25 cellular contexts compared by ENCODE assay signal in the genomic region with DNA sequence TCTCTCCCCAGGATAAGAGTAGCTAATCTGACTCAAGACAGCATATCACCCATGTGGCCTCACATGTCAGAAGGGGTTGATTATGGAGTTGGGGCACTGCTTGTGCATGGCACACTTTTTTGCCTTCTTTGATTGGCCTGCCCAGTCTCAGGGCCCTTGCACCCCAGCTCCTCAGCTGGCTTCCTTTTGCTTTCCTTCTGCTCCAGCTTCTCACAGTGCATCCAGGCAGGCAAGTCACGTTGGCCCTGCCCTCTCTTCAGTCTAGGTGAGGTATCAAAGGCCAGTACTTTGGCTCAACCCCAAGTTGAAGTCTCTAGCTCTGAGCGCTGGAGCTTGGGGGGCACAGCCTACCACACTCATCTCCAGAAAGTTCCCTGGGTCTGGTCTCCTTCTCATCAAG. TPM values are rescaled to one million over a fixed set of nuclear protein-coding genes. Genes with fewer than 3 reads are reported as not detected.
DNase-seq lines count a peak whose midpoint lies in the region; ATAC-seq, FAIRE-seq and TF ChIP-seq lines count a peak whose summit lies in the region.
"Had no signal": no experiment of that assay in that cellular context is flagged by ENCODE, and none has a peak within 500 bp of the region (broad histone marks: within the 10 kb centered on the region; RNA-seq: fewer than 3 reads in every experiment).

No MANE protein-coding gene starts in this region.

- H3K79me2 ChIP-seq in K562 (ENCODE audit: control insufficient read depth, insufficient read depth, low read length): no peaks in the 10 kb centered on the region

- H3K4me1 ChIP-seq in right atrium auricular region (no peaks in the 10 kb centered on the region), K562 (replicated peaks in 1 of 2; ENCODE audit: control insufficient read depth in 2 of 2, insufficient read depth in 2 of 2, low read length in 2 of 2) (peaks cover 0 to 2% of the 10 kb centered on the region in 2 experiments; a peak in 1 of 5 replicates)
- H3K4me1 ChIP-seq: A549 had no signal

- H3K4me2 ChIP-seq in K562 (ENCODE audit: insufficient read depth, low read length): no peak overlapping the region
- H3K4me2 ChIP-seq: A549 had no signal

- H3K36me3 ChIP-seq in right atrium auricular region (no peaks in the 10 kb centered on the region), K562 (ENCODE audit: control insufficient read depth, insufficient read depth, low read length) (no peaks in the 10 kb centered on the region)
- H3K36me3 ChIP-seq: BLaER1 treated with 17β-estradiol and CSF1 and Interleukin-3, amounts not matched to agents 10 nM and 100 nM had no signal

- no peak overlapping the region for H3K9ac ChIP-seq in K562 (ENCODE audit: insufficient read depth in 1 of 2, low read depth in 2 of 2, low read length in 2 of 2)
- H3K9ac ChIP-seq: BLaER1 treated with 17β-estradiol and CSF1 and Interleukin-3, amounts not matched to agents 10 nM and 100 nM had no signal

- no peak for TF ChIP-seq RAD21 in K562 (CRISPR knock-in tag; conservative IDR thresholded peaks at IDR 0.05 in 1 of 2, IDR thresholded peaks at IDR 0.05 in 1 of 2)

- H3K27me3 ChIP-seq in right atrium auricular region (no peaks in the 10 kb centered on the region), K562 (ENCODE audit: control insufficient read depth in 2 of 2, insufficient read depth in 2 of 2, low read length in 2 of 2) (no peaks in the 10 kb centered on the region)
- H3K27me3 ChIP-seq: BLaER1 treated with 17β-estradiol and CSF1 and Interleukin-3, amounts not matched to agents 10 nM and 100 nM had no signal

- H2AFZ ChIP-seq in K562 (ENCODE audit: low read depth, low read length): peak overlapping the region; percentile 66; the same call in 1 of the 2 replicates

- TF ChIP-seq CTCF in right atrium auricular region (IDR thresholded peaks at IDR 0.05) (no peak), K562 (IDR thresholded peaks at IDR 0.05 in 2 of 3, conservative IDR thresholded peaks at IDR 0.05 in 1 of 3; ENCODE audit: insufficient read depth in 2 of 3, low read depth in 1 of 3, low read length in 3 of 3) (no peak)

- ATAC-seq in Right ventricle myocardium superior (ENCODE audit: poor library complexity): no peak
- ATAC-seq in K562: no peak; the same call in 2 of the 3 replicates

- CTCF ChIA-PET in K562 (lab: Yijun Ruan, JAX; ENCODE audit: low intra/inter-chr PET ratio): no interaction called here
- CTCF ChIA-PET in activated naive CD4-positive, alpha-beta T cell treated with anti-CD3 and anti-CD28 coated beads, Interleukin-2, amount 10 ng/mL, durations not matched to agents 7 days and 5 days (lab: Charles Lee): interaction anchor here (1.4 to 8.1 kb wide), 7 partner anchors 12 to 626 kb away, joined by 3 to 91 read pairs (median 7); no protein-coding TSS in a partner anchor

- H3K9me3 ChIP-seq in right atrium auricular region: no peaks in the 10 kb centered on the region
- no peaks in the 10 kb centered on the region for H3K9me3 ChIP-seq in K562 (replicated peaks; ENCODE audit: control insufficient read depth, insufficient read depth, low read depth, low read length)
- H3K9me3 ChIP-seq: A549; BLaER1 treated with 17β-estradiol and CSF1 and Interleukin-3, amounts not matched to agents 10 nM and 100 nM had no signal

- no peak overlapping the region for H3K27ac Mint-ChIP-seq in activated naive CD4-positive, alpha-beta T cell treated with anti-CD3 and anti-CD28 coated beads, Interleukin-2, amount 10 ng/mL, durations not matched to agents 7 days and 5 days
- H3K27ac Mint-ChIP-seq: IgD-negative memory B cell had no signal

- H3K27ac ChIP-seq in right atrium auricular region: no peak overlapping the region
- H3K27ac ChIP-seq in K562 (ENCODE audit: extremely low read depth, low read depth, low read length): no peak overlapping the region
- H3K27ac ChIP-seq: A549; BLaER1 treated with 17β-estradiol and CSF1 and Interleukin-3, amounts not matched to agents 10 nM and 100 nM had no signal

- H3K4me3 ChIP-seq in right atrium auricular region: no peak overlapping the region
- H3K4me3 ChIP-seq in K562: no peak overlapping the region
- H3K4me3 ChIP-seq: A549; BLaER1 treated with 17β-estradiol and CSF1 and Interleukin-3, amounts not matched to agents 10 nM and 100 nM had no signal

- no peaks in the 10 kb centered on the region for H4K20me1 ChIP-seq in K562 (replicated peaks; ENCODE audit: control insufficient read depth, insufficient read depth, low read length)
- H4K20me1 ChIP-seq: BLaER1 treated with 17β-estradiol and CSF1 and Interleukin-3, amounts not matched to agents 10 nM and 100 nM had no signal

- no peak for FAIRE-seq in K562 (lab: Jason Lieb, UNC)
- FAIRE-seq: A549, D721Med, G401.6, H1 had no signal

- intact Hi-C loops in Right ventricle myocardium superior (cut with DNase I): no loop called here
- intact Hi-C loops in K562 (cut with micrococcal nuclease): no loop called here

- H3K36me3 Mint-ChIP-seq in activated naive CD4-positive, alpha-beta T cell treated with anti-CD3 and anti-CD28 coated beads, Interleukin-2, amount 10 ng/mL, durations not matched to agents 7 days and 5 days: no peaks in the 10 kb centered on the region
- H3K36me3 Mint-ChIP-seq: IgD-negative memory B cell had no signal

- TF ChIP-seq EP300 in K562 (IDR thresholded peaks at IDR 0.05; ENCODE audit: low read length): no peak

- TF ChIP-seq POLR2A in K562 (conservative IDR thresholded peaks at IDR 0.05) (no peak), erythroblast (IDR thresholded peaks at IDR 0.05; ENCODE audit: low read length) (no peak)

- POLR2A ChIA-PET in K562 (lab: Yijun Ruan, JAX): no interaction called here

- H3K4me3 Mint-ChIP-seq in activated naive CD4-positive, alpha-beta T cell treated with anti-CD3 and anti-CD28 coated beads, Interleukin-2, amount 10 ng/mL, durations not matched to agents 7 days and 5 days: no peak overlapping the region
- H3K4me3 Mint-ChIP-seq: CD4-positive, alpha-beta T cell; IgD-negative memory B cell had no signal

- no peaks in the 10 kb centered on the region for H3K9me3 Mint-ChIP-seq in activated naive CD4-positive, alpha-beta T cell treated with anti-CD3 and anti-CD28 coated beads, Interleukin-2, amount 10 ng/mL, durations not matched to agents 7 days and 5 days
- H3K9me3 Mint-ChIP-seq: CD4-positive, alpha-beta T cell; IgD-negative memory B cell had no signal

- H3K9me1 ChIP-seq in K562 (ENCODE audit: control insufficient read depth, insufficient read depth, low read length): no peaks in the 10 kb centered on the region

- peak; percentile 16 for DNase-seq in right atrium auricular region (ENCODE audit: low spot score)
- DNase-seq in Right ventricle myocardium superior: no peak
- DNase-seq in K562 (ENCODE audit: extremely low read depth in 1 of 4, low spot score in 3 of 4): no peak
- DNase-seq in mesenteric fat pad (ENCODE audit: low spot score): peak; percentile 37
- no peak for DNase-seq in activated naive CD4-positive, alpha-beta T cell treated with anti-CD3 and anti-CD28 coated beads, Interleukin-2, amount 10 ng/mL, durations not matched to agents 7 days and 5 days
- DNase-seq in HK-2 (ENCODE audit: unreplicated experiment): no peak
- DNase-seq in erythroblast (lab: John Stamatoyannopoulos, UW): no peak
- DNase-seq: AML-193; CD4-positive, alpha-beta T cell; DMS53; HCEC 1CT; NCI-H1048; NCI-H1417 treated with DMSO at 0.1 percent for 48 hours; NCI-H1694 treated with DMSO at 0.1 percent for 48 hours; NCI-H2081; NCI-H2227 treated with DMSO at 0.1 percent for 48 hours; NCI-H69; RPMI8226; SHP77 treated with DMSO at 0.1 percent for 48 hours had no signal

- no TSS peak for BruUV-seq in K562 (replicated peaks; lab: Mats Ljungman, UMichigan)

- 41% methylated on average over 2 of the region's 2 CpGs for WGBS in K562 (ENCODE audit: insufficient coverage, low coverage, missing lambda C conversion rate)

- H3K4me1 Mint-ChIP-seq in activated naive CD4-positive, alpha-beta T cell treated with anti-CD3 and anti-CD28 coated beads, Interleukin-2, amount 10 ng/mL, durations not matched to agents 7 days and 5 days: peaks cover 19% of the 10 kb centered on the region

- in situ Hi-C loops in K562 (cut with MboI): loop anchor here (25.0 kb wide), 1 partner anchor 930 kb away; no protein-coding TSS in a partner anchor

- peaks cover 14% of the 10 kb centered on the region for H3K27me3 Mint-ChIP-seq in activated naive CD4-positive, alpha-beta T cell treated with anti-CD3 and anti-CD28 coated beads, Interleukin-2, amount 10 ng/mL, durations not matched to agents 7 days and 5 days
- H3K27me3 Mint-ChIP-seq: CD4-positive, alpha-beta T cell had no signal

RNA-seq across cellular contexts. Expression of gene NGRN, which starts 42.2 kb away (rescaled TPM):
- total RNA-seq in right atrium auricular region (100 to 1,000 TPM; 107 to 110 TPM), Right ventricle myocardium superior (122 TPM), K562 (2014; rRNA removed) (69.5 and 73.4 TPM in 2 replicates), K562 (2014; rRNA removed; fragmentation: Illumina TruSeq; extraction: Trizol) (54.9 and 58.8 TPM in 2 replicates), K562 (2015; rRNA removed; fragmentation: Illumina TruSeq; extraction: Trizol) (60.0 and 61.5 TPM in 2 replicates), K562 (2021) (64.6 and 66.5 TPM in 2 replicates), mesenteric fat pad (77.8 TPM)
- total RNA-seq in K562 (2011; cell fraction: chromatin; rRNA removed; ENCODE audit: low replicate concordance): 23.0 and 24.9 TPM in 2 replicates
- total RNA-seq in K562 (2011; cell fraction: nucleolus; rRNA removed): 17.9 and 20.5 TPM in 2 replicates
- total RNA-seq in K562 (2011; cell fraction: nucleoplasm; rRNA removed): 24.8 and 26.5 TPM in 2 replicates
- polyA plus RNA-seq in K562 (2011; rRNA removed) (57.5 and 62.8 TPM in 2 replicates), K562 (2014; fragmentation: Illumina TruSeq; extraction: Trizol) (47.9 and 56.5 TPM in 2 replicates), K562 (2014; fragmentation: Nextera tagmentation; extraction: Ambion mirVana) (10 to 100 TPM; 14.0 to 21.0 TPM), K562 (2014; rRNA removed) (64.5 and 70.3 TPM in 2 replicates)
- 45.8 and 48.7 TPM in 2 replicates for polyA plus RNA-seq in K562 (2011; cell fraction: cytosol; rRNA removed)
- polyA plus RNA-seq in K562 (2011; cell fraction: nucleus; rRNA removed): 21.4 and 27.0 TPM in 2 replicates
- 49.2 and 50.7 TPM in 2 replicates for polyA plus RNA-seq in K562 (2012)
- polyA minus RNA-seq in K562 (2011; rRNA and poly(A)+ RNA removed): 37.7 and 38.0 TPM in 2 replicates
- 18.5 and 20.3 TPM in 2 replicates for polyA minus RNA-seq in K562 (2011; cell fraction: cytosol; rRNA and poly(A)+ RNA removed)
- polyA minus RNA-seq in K562 (2011; cell fraction: nucleus; rRNA and poly(A)+ RNA removed): 8.5 and 11.4 TPM in 2 replicates

RNA-seq across cellular contexts. Expression of gene ZNF774, which starts 44.4 kb away (rescaled TPM):
- 1 to 10 TPM; 3.7 to 4.3 TPM for total RNA-seq in right atrium auricular region
- 2.2 TPM for total RNA-seq in Right ventricle myocardium superior
- total RNA-seq in K562 (2011; cell fraction: chromatin; rRNA removed; ENCODE audit: low replicate concordance): 9.0 and 9.3 TPM in 2 replicates
- 4.6 and 5.3 TPM in 2 replicates for total RNA-seq in K562 (2011; cell fraction: nucleolus; rRNA removed)
- 5.6 and 9.1 TPM in 2 replicates for total RNA-seq in K562 (2011; cell fraction: nucleoplasm; rRNA removed)
- total RNA-seq in K562 (2014; rRNA removed): 1.00 and 1.6 TPM in 2 replicates
- 0.95 and 1.9 TPM in 2 replicates for total RNA-seq in K562 (2014; rRNA removed; fragmentation: Illumina TruSeq; extraction: Trizol)
- 1.2 TPM in 2 replicates for total RNA-seq in K562 (2015; rRNA removed; fragmentation: Illumina TruSeq; extraction: Trizol)
- total RNA-seq in K562 (2021): 1.2 and 3.0 TPM in 2 replicates
- 1.5 and 1.6 TPM in 2 replicates for polyA plus RNA-seq in K562 (2011; rRNA removed)
- polyA plus RNA-seq in K562 (2011; cell fraction: cytosol; rRNA removed): 0.97 and 1.7 TPM in 2 replicates
- polyA plus RNA-seq in K562 (2011; cell fraction: nucleus; rRNA removed): 3.0 and 3.2 TPM in 2 replicates
- 1.1 and 1.3 TPM in 2 replicates for polyA plus RNA-seq in K562 (2012)
- 1.7 and 3.9 TPM in 2 replicates for polyA plus RNA-seq in K562 (2014; fragmentation: Illumina TruSeq; extraction: Trizol)
- polyA plus RNA-seq in K562 (2014; fragmentation: Nextera tagmentation; extraction: Ambion mirVana): under 1 TPM; 0.32 to 0.34 TPM
- 1.7 and 2.0 TPM in 2 replicates for polyA plus RNA-seq in K562 (2014; rRNA removed)
- polyA minus RNA-seq in K562 (2011; rRNA and poly(A)+ RNA removed): 2.9 and 3.1 TPM in 2 replicates
- 0.38 and 5.4 TPM in 2 replicates for polyA minus RNA-seq in K562 (2011; cell fraction: cytosol; rRNA and poly(A)+ RNA removed)
- 2.4 and 3.6 TPM in 2 replicates for polyA minus RNA-seq in K562 (2011; cell fraction: nucleus; rRNA and poly(A)+ RNA removed)
- total RNA-seq in mesenteric fat pad: 0.84 TPM

RNA-seq across cellular contexts. Expression of gene TTLL13, which starts 58.3 kb away (rescaled TPM):
- not detected for total RNA-seq in right atrium auricular region
- total RNA-seq in Right ventricle myocardium superior: not detected
- 1.1 and 1.4 TPM in 2 replicates for total RNA-seq in K562 (2011; cell fraction: chromatin; rRNA removed; ENCODE audit: low replicate concordance)
- 0.53 and 0.83 TPM in 2 replicates for total RNA-seq in K562 (2011; cell fraction: nucleolus; rRNA removed)
- 0.37 and 0.76 TPM in 2 replicates for total RNA-seq in K562 (2011; cell fraction: nucleoplasm; rRNA removed)
- 0.04 TPM in 1 of 2 replicates, not detected in the other for total RNA-seq in K562 (2014; rRNA removed)
- total RNA-seq in K562 (2014; rRNA removed; fragmentation: Illumina TruSeq; extraction: Trizol): 0.10 and 0.22 TPM in 2 replicates
- total RNA-seq in K562 (2015; rRNA removed; fragmentation: Illumina TruSeq; extraction: Trizol): 0.11 TPM in 1 of 2 replicates, not detected in the other
- total RNA-seq in K562 (2021): 0.11 and 0.36 TPM in 2 replicates
- polyA plus RNA-seq in K562 (2011; rRNA removed): 0.20 and 0.24 TPM in 2 replicates
- 0.22 and 0.24 TPM in 2 replicates for polyA plus RNA-seq in K562 (2011; cell fraction: cytosol; rRNA removed)
- 0.49 and 0.74 TPM in 2 replicates for polyA plus RNA-seq in K562 (2011; cell fraction: nucleus; rRNA removed)
- 0.17 and 0.55 TPM in 2 replicates for polyA plus RNA-seq in K562 (2012)
- polyA plus RNA-seq in K562 (2014; fragmentation: Illumina TruSeq; extraction: Trizol): 0.12 TPM in 1 of 2 replicates, not detected in the other
- under 1 TPM; 0.10 to 0.17 TPM for polyA plus RNA-seq in K562 (2014; fragmentation: Nextera tagmentation; extraction: Ambion mirVana)
- polyA plus RNA-seq in K562 (2014; rRNA removed): 0.05 TPM in 1 of 2 replicates, not detected in the other
- 0.28 and 0.51 TPM in 2 replicates for polyA minus RNA-seq in K562 (2011; rRNA and poly(A)+ RNA removed)
- polyA minus RNA-seq in K562 (2011; cell fraction: cytosol; rRNA and poly(A)+ RNA removed): not detected in 2 replicates
- polyA minus RNA-seq in K562 (2011; cell fraction: nucleus; rRNA and poly(A)+ RNA removed): 0.22 and 0.40 TPM in 2 replicates
- not detected for total RNA-seq in mesenteric fat pad
- total RNA-seq: H1 had no signal

Comparison
In these comparisons a context has a peak if more than half of its experiments do, and no peak if none do; other contexts are left out.
1. DNase-seq: peak in right atrium auricular region (single experiment) and mesenteric fat pad (single experiment); none in Right ventricle myocardium superior (single experiment), K562 (0 of 4), activated naive CD4-positive, alpha-beta T cell treated with anti-CD3 and anti-CD28 coated beads, Interleukin-2, amount 10 ng/mL, durations not matched to agents 7 days and 5 days (single experiment), HK-2 (single experiment) and erythroblast (0 of 2).